20 cellular contexts compared by ENCODE assay signal in genomic region chr11:69355959-69356702, GRCh38.
DNase-seq lines count a peak whose midpoint lies in the region; ATAC-seq, FAIRE-seq and TF ChIP-seq lines count a peak whose summit lies in the region.
"Had no signal": no experiment of that assay in that cellular context is flagged by ENCODE, and none has a peak within 500 bp of the region (broad histone marks: within the 10 kb centered on the region; RNA-seq: fewer than 3 reads in every experiment).

No MANE protein-coding gene starts in this region.

- no peak for ATAC-seq in HG02970 (IDR thresholded peaks at IDR 0.05; ENCODE audit: low FRiP score, unreplicated experiment)
- no peak for ATAC-seq in HG03095 (IDR thresholded peaks at IDR 0.05; ENCODE audit: unreplicated experiment)
- ATAC-seq: A549, Right ventricle myocardium inferior had no signal

- H3K27me3 Mint-ChIP-seq in astrocyte (ENCODE audit: low read depth, unreplicated experiment), result peaks cover 23% of the 10 kb centered on the region
- H3K27me3 Mint-ChIP-seq: CD4-positive, alpha-beta T cell had no signal

- no peak for FAIRE-seq in astrocyte (lab: Jason Lieb, UNC)
- FAIRE-seq: A549 had no signal

- peaks cover 20% of the 10 kb centered on the region for H3K4me1 Mint-ChIP-seq in astrocyte (ENCODE audit: low read depth, unreplicated experiment)

- H3K4me2 ChIP-seq in astrocyte (ENCODE audit: low read length) (peak overlapping the region; percentile 24), skeletal muscle satellite cell (ENCODE audit: low read length) (peak overlapping the region; percentile 32)
- H3K4me2 ChIP-seq: A549, BLaER1 had no signal

- no peak overlapping the region for H3K27ac Mint-ChIP-seq in astrocyte (ENCODE audit: unreplicated experiment)
- H3K27ac Mint-ChIP-seq: CD4-positive, alpha-beta T cell had no signal

- H3K9me3 ChIP-seq in astrocyte (ENCODE audit: insufficient read depth, low read depth, low read length) (peaks cover 9% of the 10 kb centered on the region), liver (ENCODE audit: control insufficient read depth in 4 of 4, low read length in 3 of 4) (no peaks in the 10 kb centered on the region), skeletal muscle satellite cell (replicated peaks; ENCODE audit: low read length) (peaks cover 6% of the 10 kb centered on the region)
- H3K9me3 ChIP-seq: SJSA1 had no signal

- POLR2A ChIA-PET in HEK293T (lab: Yijun Ruan, JAX), result no interaction called here

- CTCF ChIA-PET in HEK293T (lab: Yijun Ruan, JAX), result no interaction called here

- 69% methylated on average over 8 of the region's 8 CpGs for whole genome bisulfite sequencing in liver

- no peak overlapping the region for H3K4me3 Mint-ChIP-seq in astrocyte (ENCODE audit: unreplicated experiment)
- H3K4me3 Mint-ChIP-seq: CD4-positive, alpha-beta T cell had no signal

- no peak overlapping the region for H3K27ac ChIP-seq in astrocyte (ENCODE audit: low read depth, low read length)
- peak overlapping the region; percentile 71 to 76 for H3K27ac ChIP-seq in liver (ENCODE audit: low read depth in 1 of 2, low read length in 2 of 2)
- H3K27ac ChIP-seq: BLaER1, SJSA1 had no signal

- no peak for TF ChIP-seq RAD21 in liver (IDR thresholded peaks at IDR 0.05)

- H3K27me3 ChIP-seq in astrocyte (ENCODE audit: insufficient read depth, low read length) (no peaks in the 10 kb centered on the region), liver (ENCODE audit: control insufficient read depth in 4 of 4, insufficient read depth in 4 of 4, low read length in 3 of 4) (no peaks in the 10 kb centered on the region), skeletal muscle satellite cell (ENCODE audit: control insufficient read depth, insufficient read depth, low read length) (no peaks in the 10 kb centered on the region)
- H3K27me3 ChIP-seq: BLaER1, SJSA1 had no signal

- H4K20me1 ChIP-seq in astrocyte (ENCODE audit: insufficient read depth, low read length), result no peaks in the 10 kb centered on the region
- H4K20me1 ChIP-seq: BLaER1 had no signal

- H3K4me1 ChIP-seq in astrocyte (ENCODE audit: insufficient read depth, low read length) (peaks cover 36% of the 10 kb centered on the region), liver (ENCODE audit: control insufficient read depth in 4 of 4, insufficient read depth in 4 of 4, low read length in 3 of 4) (peaks cover 19 to 55% (median 36%) of the 10 kb centered on the region in 4 donors), skeletal muscle satellite cell (ENCODE audit: control insufficient read depth, insufficient read depth, low read length) (peaks cover 58% of the 10 kb centered on the region)

- no peak overlapping the region for H3K4me3 ChIP-seq in astrocyte (ENCODE audit: insufficient read depth, low read depth, low read length)
- H3K4me3 ChIP-seq in liver (ENCODE audit: low read depth in 1 of 3, low read length in 3 of 3), result no peak overlapping the region
- no peak overlapping the region for H3K4me3 ChIP-seq in skeletal muscle satellite cell (ENCODE audit: low read length)
- H3K4me3 ChIP-seq: A549, BLaER1, SJSA1 had no signal

- TF ChIP-seq CTCF in astrocyte (IDR thresholded peaks at IDR 0.05; ENCODE audit: insufficient read depth, low read depth, low read length), result no peak
- TF ChIP-seq CTCF in liver (IDR thresholded peaks at IDR 0.05; ENCODE audit: low read depth, low read length, missing input control), result no peak

- no peaks in the 10 kb centered on the region for H3K79me2 ChIP-seq in astrocyte (ENCODE audit: insufficient read depth, low read length)

- H3K36me3 Mint-ChIP-seq in astrocyte (ENCODE audit: low read depth, unreplicated experiment), result no peaks in the 10 kb centered on the region

- DNase-seq in HEK293T (ENCODE audit: extremely low spot score) (no peak), astrocyte (ENCODE audit: low read depth) (no peak), NCI-H2081 treated with DMSO at 0.1 percent for 48 hours (lab: John Stamatoyannopoulos, UW) (no peak)
- DNase-seq: CD4-positive, alpha-beta T cell; COR-L47; DMS79 treated with DMSO at 0.1 percent for 48 hours; NCI-H1105; NCI-H146; NCI-H2081; NCI-H524 treated with DMSO at 0.1 percent for 48 hours; NCI-H82; OCI-M1 had no signal

- H3K9ac ChIP-seq in astrocyte (ENCODE audit: low read length), result no peak overlapping the region
- peak overlapping the region; percentile 39 to 72 for H3K9ac ChIP-seq in liver (ENCODE audit: low read depth in 1 of 2, low read length in 2 of 2)
- H3K9ac ChIP-seq in skeletal muscle satellite cell (ENCODE audit: low read depth, low read length), result peak overlapping the region; percentile 31
- H3K9ac ChIP-seq: BLaER1 had no signal

- H2AFZ ChIP-seq in astrocyte (ENCODE audit: low read depth, low read length), result no peak overlapping the region

- H3K36me3 ChIP-seq in astrocyte (ENCODE audit: insufficient read depth, low read length), result no peaks in the 10 kb centered on the region
- no peaks in the 10 kb centered on the region for H3K36me3 ChIP-seq in liver (ENCODE audit: control insufficient read depth in 4 of 4, insufficient read depth in 3 of 4, low read depth in 1 of 4, low read length in 3 of 4)
- no peaks in the 10 kb centered on the region for H3K36me3 ChIP-seq in skeletal muscle satellite cell (ENCODE audit: insufficient read depth, low read length)
- H3K36me3 ChIP-seq: BLaER1, SJSA1 had no signal

- peaks cover 12% of the 10 kb centered on the region for H3K9me3 Mint-ChIP-seq in astrocyte (ENCODE audit: unreplicated experiment)
- H3K9me3 Mint-ChIP-seq: CD4-positive, alpha-beta T cell had no signal

TF ChIP-seq in HEK293T, 16 proteins besides CTCF, POLR2A, EP300 and RAD21:
- TF ChIP-seq SP1 (IDR thresholded peaks at IDR 0.05) (no peak), BHLHE40 (IDR thresholded peaks at IDR 0.05; ENCODE audit: borderline replicate concordance) (no peak), L3MBTL2 (conservative IDR thresholded peaks at IDR 0.05) (peak; percentile 56)

TF ChIP-seq in liver, 16 proteins besides CTCF, POLR2A, EP300 and RAD21:
- TF ChIP-seq FOXA1 (IDR thresholded peaks at IDR 0.05) (no peak), TAF1 (conservative IDR thresholded peaks at IDR 0.05) (no peak)
TF ChIP-seq in liver: peak in this region for 0.
